In the genomic region with DNA sequence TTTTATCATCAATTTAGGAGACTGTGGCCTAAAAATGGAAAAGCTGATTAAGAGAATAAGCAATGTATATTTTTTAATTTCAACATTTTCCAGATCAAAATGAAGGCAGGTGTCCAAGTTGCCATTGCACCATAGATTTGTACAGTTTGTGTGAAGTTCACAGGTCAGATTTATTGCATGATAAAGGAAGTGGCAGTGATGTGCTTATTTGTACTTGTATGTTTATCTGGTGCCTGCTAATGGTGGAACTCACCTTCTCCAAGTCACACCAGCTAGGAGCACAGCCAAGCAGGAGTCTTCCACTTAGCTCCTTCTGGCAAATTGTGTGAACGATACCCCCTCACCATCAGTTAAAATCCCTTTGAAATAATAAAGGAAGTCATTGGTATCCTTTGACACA, we compare ENCODE assay signal across 1 cellular context.
TF ChIP-seq lines count a peak whose summit lies in the region.

No MANE protein-coding gene starts in this region.

TF ChIP-seq in H1, 55 proteins besides CTCF, POLR2A, EP300 and RAD21 (continued from another document):
- TF ChIP-seq BACH1 (IDR thresholded peaks at IDR 0.05; ENCODE audit: low read length) (no peak), TAF7 (optimal IDR thresholded peaks at IDR 0.05; ENCODE audit: borderline replicate concordance, low read depth, low read length) (no peak), HDAC2 (IDR thresholded peaks at IDR 0.05; ENCODE audit: borderline replicate concordance in 1 of 2, low read depth in 2 of 2, low read length in 2 of 2) (no peak), YY1 (IDR thresholded peaks at IDR 0.05; ENCODE audit: low read depth, low read length) (no peak), SIX5 (IDR thresholded peaks at IDR 0.05; ENCODE audit: low read depth, low read length) (no peak), GTF2F1 (IDR thresholded peaks at IDR 0.05; ENCODE audit: borderline replicate concordance, low read depth, low read length) (no peak), POU5F1 (IDR thresholded peaks at IDR 0.05; ENCODE audit: low read depth, low read length) (no peak), BCL11A (IDR thresholded peaks at IDR 0.05; ENCODE audit: low read depth in 2 of 2, low read length in 2 of 2) (no peak), TCF12 (IDR thresholded peaks at IDR 0.05; ENCODE audit: low read depth, low read length) (no peak), GABPA (IDR thresholded peaks at IDR 0.05; ENCODE audit: borderline replicate concordance, insufficient read depth, low read length) (no peak), KDM1A (IDR thresholded peaks at IDR 0.05; ENCODE audit: borderline replicate concordance, low read length) (no peak), NANOG (IDR thresholded peaks at IDR 0.05; ENCODE audit: insufficient read depth, low read depth, low read length, poor library complexity, severe bottlenecking) (no peak), SP2 (IDR thresholded peaks at IDR 0.05; ENCODE audit: low read length) (no peak), JUN (IDR thresholded peaks at IDR 0.05; ENCODE audit: low read depth, low read length) (no peak)
- TF ChIP-seq, protein P1, sequence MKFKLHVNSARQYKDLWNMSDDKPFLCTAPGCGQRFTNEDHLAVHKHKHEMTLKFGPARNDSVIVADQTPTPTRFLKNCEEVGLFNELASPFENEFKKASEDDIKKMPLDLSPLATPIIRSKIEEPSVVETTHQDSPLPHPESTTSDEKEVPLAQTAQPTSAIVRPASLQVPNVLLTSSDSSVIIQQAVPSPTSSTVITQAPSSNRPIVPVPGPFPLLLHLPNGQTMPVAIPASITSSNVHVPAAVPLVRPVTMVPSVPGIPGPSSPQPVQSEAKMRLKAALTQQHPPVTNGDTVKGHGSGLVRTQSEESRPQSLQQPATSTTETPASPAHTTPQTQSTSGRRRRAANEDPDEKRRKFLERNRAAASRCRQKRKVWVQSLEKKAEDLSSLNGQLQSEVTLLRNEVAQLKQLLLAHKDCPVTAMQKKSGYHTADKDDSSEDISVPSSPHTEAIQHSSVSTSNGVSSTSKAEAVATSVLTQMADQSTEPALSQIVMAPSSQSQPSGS (IDR thresholded peaks at IDR 0.05; ENCODE audit: low read length), result no peak
